1 cellular context compared by ENCODE assay signal in genomic region chr17:75434433-75434832, GRCh38.
TF ChIP-seq lines count a peak whose summit lies in the region.

No MANE protein-coding gene starts in this region.

TF ChIP-seq in HepG2, 621 proteins besides CTCF, POLR2A, EP300 and RAD21:
- TF ChIP-seq CEBPG (CRISPR knock-in tag; IDR thresholded peaks at IDR 0.05): peak; percentile 57; the same call in 1 of the 2 replicates
- TF ChIP-seq GFI1 (CRISPR knock-in tag; IDR thresholded peaks at IDR 0.05; ENCODE audit: borderline replicate concordance): 0 out of 2 replicates have a peak, but pooled peaks have one; percentile 6
- TF ChIP-seq, protein P1, sequence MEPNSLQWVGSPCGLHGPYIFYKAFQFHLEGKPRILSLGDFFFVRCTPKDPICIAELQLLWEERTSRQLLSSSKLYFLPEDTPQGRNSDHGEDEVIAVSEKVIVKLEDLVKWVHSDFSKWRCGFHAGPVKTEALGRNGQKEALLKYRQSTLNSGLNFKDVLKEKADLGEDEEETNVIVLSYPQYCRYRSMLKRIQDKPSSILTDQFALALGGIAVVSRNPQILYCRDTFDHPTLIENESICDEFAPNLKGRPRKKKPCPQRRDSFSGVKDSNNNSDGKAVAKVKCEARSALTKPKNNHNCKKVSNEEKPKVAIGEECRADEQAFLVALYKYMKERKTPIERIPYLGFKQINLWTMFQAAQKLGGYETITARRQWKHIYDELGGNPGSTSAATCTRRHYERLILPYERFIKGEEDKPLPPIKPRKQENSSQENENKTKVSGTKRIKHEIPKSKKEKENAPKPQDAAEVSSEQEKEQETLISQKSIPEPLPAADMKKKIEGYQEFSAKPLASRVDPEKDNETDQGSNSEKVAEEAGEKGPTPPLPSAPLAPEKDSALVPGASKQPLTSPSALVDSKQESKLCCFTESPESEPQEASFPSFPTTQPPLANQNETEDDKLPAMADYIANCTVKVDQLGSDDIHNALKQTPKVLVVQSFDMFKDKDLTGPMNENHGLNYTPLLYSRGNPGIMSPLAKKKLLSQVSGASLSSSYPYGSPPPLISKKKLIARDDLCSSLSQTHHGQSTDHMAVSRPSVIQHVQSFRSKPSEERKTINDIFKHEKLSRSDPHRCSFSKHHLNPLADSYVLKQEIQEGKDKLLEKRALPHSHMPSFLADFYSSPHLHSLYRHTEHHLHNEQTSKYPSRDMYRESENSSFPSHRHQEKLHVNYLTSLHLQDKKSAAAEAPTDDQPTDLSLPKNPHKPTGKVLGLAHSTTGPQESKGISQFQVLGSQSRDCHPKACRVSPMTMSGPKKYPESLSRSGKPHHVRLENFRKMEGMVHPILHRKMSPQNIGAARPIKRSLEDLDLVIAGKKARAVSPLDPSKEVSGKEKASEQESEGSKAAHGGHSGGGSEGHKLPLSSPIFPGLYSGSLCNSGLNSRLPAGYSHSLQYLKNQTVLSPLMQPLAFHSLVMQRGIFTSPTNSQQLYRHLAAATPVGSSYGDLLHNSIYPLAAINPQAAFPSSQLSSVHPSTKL (CRISPR knock-in tag; IDR thresholded peaks at IDR 0.05): peak; percentile 14; the same call in 1 of the 2 replicates
